ENCODE assay signal across 16 cellular contexts in genomic region chr5:174056064-174056842, GRCh38. TPM values are rescaled to one million over a fixed set of nuclear protein-coding genes. Genes with fewer than 3 reads are reported as not detected.
A peak's percentile ranks its signal among the peaks of the same experiment; 100 is the strongest.
DNase-seq lines count a peak whose midpoint lies in the region; ATAC-seq, FAIRE-seq and TF ChIP-seq lines count a peak whose summit lies in the region.
"Had no signal": no experiment of that assay in that cellular context is flagged by ENCODE, and none has a peak within 500 bp of the region (broad histone marks: within the 10 kb centered on the region; RNA-seq: fewer than 3 reads in every experiment).

No MANE protein-coding gene starts in this region.

- TF ChIP-seq CTCF in MCF 10A (IDR thresholded peaks at IDR 0.05; ENCODE audit: unreplicated experiment) (no peak), breast epithelium (IDR thresholded peaks at IDR 0.05) (no peak), MM.1S (IDR thresholded peaks at IDR 0.05; ENCODE audit: low read length) (peak; percentile 35), GM12878 (IDR thresholded peaks at IDR 0.05 in 2 of 3, conservative IDR thresholded peaks at IDR 0.05 in 1 of 3; ENCODE audit: control insufficient read depth in 2 of 3, extremely low read depth in 1 of 3, insufficient read depth in 1 of 3, low read depth in 3 of 3, low read length in 3 of 3) (peak; percentile 10 to 40 (median 38); a peak in 5 of 6 replicates)

- H3K4me1 Mint-ChIP-seq in MCF 10A (ENCODE audit: insufficient read depth, unreplicated experiment) (no peaks in the 10 kb centered on the region), immature natural killer cell (no peaks in the 10 kb centered on the region)

- H3K27ac ChIP-seq in breast epithelium (no peak overlapping the region), MM.1S (ENCODE audit: low read length) (no peak overlapping the region), GM12878 (ENCODE audit: control insufficient read depth, insufficient read depth) (no peak overlapping the region), small intestine (ENCODE audit: low read depth in 1 of 2, low read length in 1 of 2) (no peak overlapping the region)
- H3K27ac ChIP-seq: SJSA1 had no signal

- TF ChIP-seq POLR2A in breast epithelium (IDR thresholded peaks at IDR 0.05) (no peak), GM12878 (IDR thresholded peaks at IDR 0.05; ENCODE audit: low read depth, low read length) (no peak)

- H2AFZ ChIP-seq in MM.1S (ENCODE audit: low read length) = no peak overlapping the region
- H2AFZ ChIP-seq in GM12878 (ENCODE audit: control insufficient read depth, low read depth, low read length) = no peak overlapping the region

- no peaks in the 10 kb centered on the region for H3K9me3 Mint-ChIP-seq in MCF 10A (ENCODE audit: unreplicated experiment)
- no peaks in the 10 kb centered on the region for H3K9me3 Mint-ChIP-seq in immature natural killer cell

- no peaks in the 10 kb centered on the region for H3K79me2 ChIP-seq in MM.1S (ENCODE audit: low read length)
- no peaks in the 10 kb centered on the region for H3K79me2 ChIP-seq in GM12878 (ENCODE audit: control insufficient read depth, insufficient read depth, low read length)

- POLR2A ChIA-PET in MCF 10A (lab: Yijun Ruan, JAX) (no interaction called here), GM12878 (lab: Charles Lee) (no interaction called here)

- ATAC-seq in GM12878 (peak; percentile 56), GM18907 (IDR thresholded peaks at IDR 0.05; ENCODE audit: unreplicated experiment) (no peak)

- H3K4me3 Mint-ChIP-seq in MCF 10A (ENCODE audit: unreplicated experiment) (no peak overlapping the region), immature natural killer cell (no peak overlapping the region)

- H3K27ac Mint-ChIP-seq in MCF 10A (ENCODE audit: low read depth, unreplicated experiment) (no peak overlapping the region), immature natural killer cell (no peak overlapping the region)

- H3K27me3 Mint-ChIP-seq in MCF 10A (ENCODE audit: insufficient read depth, unreplicated experiment) = peaks cover 50% of the 10 kb centered on the region
- H3K27me3 Mint-ChIP-seq in immature natural killer cell (ENCODE audit: low read depth in 3 of 3) = peaks cover 2 to 11% (median 2%) of the 10 kb centered on the region in 3 donors

- SMC1A ChIA-PET in GM12878 (lab: Charles Lee; ENCODE audit: uncharacterized antibody, unreplicated experiment) = interaction anchor here (0.6 to 1.4 kb wide), 3 partner anchors 255 to 306 kb away, joined by 3 to 4 read pairs (median 3); no protein-coding TSS in a partner anchor

- no peaks in the 10 kb centered on the region for H3K9me3 ChIP-seq in breast epithelium
- H3K9me3 ChIP-seq in MM.1S (replicated peaks; ENCODE audit: insufficient read depth, low read length) = no peaks in the 10 kb centered on the region
- no peaks in the 10 kb centered on the region for H3K9me3 ChIP-seq in GM12878 (replicated peaks; ENCODE audit: control insufficient read depth, insufficient read depth, low read length)
- H3K9me3 ChIP-seq in small intestine (ENCODE audit: control insufficient read depth, low read depth) = no peaks in the 10 kb centered on the region
- H3K9me3 ChIP-seq: SJSA1 had no signal

- CTCF ChIA-PET in MCF 10A (lab: Yijun Ruan, JAX) (interaction anchor here (0.7 to 14.6 kb wide), 5 partner anchors 9 to 254 kb away, joined by 3 to 588 read pairs (median 7); partner anchors contain the start of gene NSG2), GM12878 (lab: Yijun Ruan, JAX) (interaction anchor here (0.7 to 3.6 kb wide), 13 partner anchors 10 to 441 kb away, joined by 3 to 17 read pairs (median 3); partner anchors contain the start of genes BOD1 and NSG2)

- no peak for TF ChIP-seq RAD21 in GM12878 (IDR thresholded peaks at IDR 0.05; ENCODE audit: insufficient read depth, low read depth, low read length)

- TF ChIP-seq EP300 in GM12878 (IDR thresholded peaks at IDR 0.05; ENCODE audit: borderline replicate concordance in 1 of 2, control insufficient read depth in 1 of 2, low read depth in 2 of 2, low read length in 2 of 2) = no peak

- H4K20me1 ChIP-seq in MM.1S (ENCODE audit: insufficient read depth, low read length) = no peaks in the 10 kb centered on the region
- no peaks in the 10 kb centered on the region for H4K20me1 ChIP-seq in GM12878 (ENCODE audit: control insufficient read depth, insufficient read depth)

- H3K27me3 ChIP-seq in breast epithelium (no peaks in the 10 kb centered on the region), MM.1S (replicated peaks; ENCODE audit: insufficient read depth, low read length) (no peaks in the 10 kb centered on the region), GM12878 (replicated peaks in 1 of 2; ENCODE audit: control insufficient read depth in 2 of 2, insufficient read depth in 2 of 2, low read length in 1 of 2) (no peaks in the 10 kb centered on the region; a peak in 1 of 4 replicates), small intestine (ENCODE audit: control insufficient read depth in 2 of 2, insufficient read depth in 2 of 2, low read length in 2 of 2) (no peaks in the 10 kb centered on the region)
- H3K27me3 ChIP-seq: SJSA1 had no signal

- BruUV-seq in MCF 10A (replicated peaks; lab: Mats Ljungman, UMichigan) (no TSS peak), GM12878 (replicated peaks; lab: Mats Ljungman, UMichigan) (no TSS peak)

- no peaks in the 10 kb centered on the region for H3K4me1 ChIP-seq in breast epithelium
- H3K4me1 ChIP-seq in MM.1S (ENCODE audit: low read length) = peaks cover 38% of the 10 kb centered on the region
- H3K4me1 ChIP-seq in GM12878 (ENCODE audit: control insufficient read depth, insufficient read depth, low read length) = no peaks in the 10 kb centered on the region
- no peaks in the 10 kb centered on the region for H3K4me1 ChIP-seq in small intestine (ENCODE audit: control insufficient read depth in 2 of 2, insufficient read depth in 1 of 2, low read depth in 1 of 2, low read length in 1 of 2)
- H3K4me1 ChIP-seq: SJSA1 had no signal

- 51% methylated on average over 4 of the region's 4 CpGs for WGBS in GM12878 (ENCODE audit: insufficient coverage, insufficient replicate concordance, low lambda C conversion rate, missing lambda C conversion rate)
- 67 to 84% (median 68%) methylated on average over 4 of the region's 4 CpGs for WGBS in small intestine, 3 donors

- H3K9ac ChIP-seq in MM.1S (ENCODE audit: low read length) (no peak overlapping the region), GM12878 (ENCODE audit: control insufficient read depth, insufficient read depth, low read length) (no peak overlapping the region)

- no peaks in the 10 kb centered on the region for H3K36me3 ChIP-seq in breast epithelium
- no peaks in the 10 kb centered on the region for H3K36me3 ChIP-seq in MM.1S (replicated peaks; ENCODE audit: insufficient read depth, low read length)
- no peaks in the 10 kb centered on the region for H3K36me3 ChIP-seq in GM12878 (ENCODE audit: control insufficient read depth in 2 of 2, insufficient read depth in 2 of 2, low read length in 1 of 2)
- no peaks in the 10 kb centered on the region for H3K36me3 ChIP-seq in small intestine (ENCODE audit: control insufficient read depth in 2 of 2, insufficient read depth in 2 of 2, low read length in 2 of 2)
- H3K36me3 ChIP-seq: SJSA1 had no signal

- H3K36me3 Mint-ChIP-seq in MCF 10A (ENCODE audit: insufficient read depth, unreplicated experiment) = no peaks in the 10 kb centered on the region
- H3K36me3 Mint-ChIP-seq in immature natural killer cell = no peaks in the 10 kb centered on the region

- FAIRE-seq in GM12878 (lab: Jason Lieb, UNC) (no peak), small intestine (lab: Jason Lieb, UNC) (no peak)
- FAIRE-seq: bronchial epithelial cell, D721Med, frontal cortex, kidney had no signal

- DNase-seq in MCF 10A (ENCODE audit: unreplicated experiment) = peak; percentile 19
- DNase-seq in breast epithelium (ENCODE audit: low spot score in 2 of 2) = no peak
- no peak for DNase-seq in MM.1S
- DNase-seq in GM12878 (ENCODE audit: low read depth, low spot score) = no peak
- DNase-seq in small intestine = peak; percentile 27
- no peak for DNase-seq in GM03348 (ENCODE audit: low spot score)
- no peak for DNase-seq in immature natural killer cell
- DNase-seq: KBM-7; kidney; NCI-H1694 treated with DMSO at 0.1 percent for 48 hours; NK-92 treated with Interleukin-12 subunit alpha and Interleukin-12 subunit beta, amount 100 ng/mL, for 24 hours had no signal

- intact Hi-C loops in MCF 10A (cut with micrococcal nuclease) = no loop called here
- intact Hi-C loops in breast epithelium (cut with DNase I; ENCODE audit: low total_unique reads) = no loop called here
- intact Hi-C loops in GM12878 (cut with micrococcal nuclease; ENCODE audit: unreplicated experiment) = no loop called here

- RAD21 ChIA-PET in GM12878 (lab: Charles Lee; ENCODE audit: unreplicated experiment) = interaction anchor here (1.0 kb wide), 1 partner anchor 11 kb away, joined by 3 read pairs; the partner anchor contains the start of gene NSG2

- H3K9me2 ChIP-seq in MM.1S (replicated peaks; ENCODE audit: insufficient read depth, low read length) = no peaks in the 10 kb centered on the region

- peaks cover 11% of the 10 kb centered on the region for H3F3A ChIP-seq in MM.1S (ENCODE audit: insufficient read depth, low read length)

- H3K4me2 ChIP-seq in MM.1S (ENCODE audit: low read depth, low read length) (no peak overlapping the region), GM12878 (ENCODE audit: control insufficient read depth, insufficient read depth) (no peak overlapping the region)

- H3K4me3 ChIP-seq in breast epithelium = no peak overlapping the region
- H3K4me3 ChIP-seq in MM.1S (ENCODE audit: low read length) = no peak overlapping the region
- no peak overlapping the region for H3K4me3 ChIP-seq in GM12878
- H3K4me3 ChIP-seq in small intestine (ENCODE audit: low read depth in 1 of 2, low read length in 2 of 2) = no peak overlapping the region
- H3K4me3 ChIP-seq: SJSA1 had no signal

- in situ Hi-C loops in GM12878 (cut with MboI) = no loop called here

RNA-seq across cellular contexts. Expression of gene NSG2, which starts 10.7 kb away (rescaled TPM):
- total RNA-seq in MCF 10A (2022) (not detected in 2 replicates), breast epithelium (not detected), GM12878 (2014; rRNA removed) (not detected in 2 replicates), GM12878 (2014; rRNA removed; fragmentation: Illumina TruSeq; extraction: Trizol) (not detected in 2 replicates), GM12878 (2021) (not detected in 2 replicates)
- not detected in 2 replicates for total RNA-seq in GM12878 (2013; cell fraction: nucleolus; rRNA removed)
- 0.63 TPM for polyA plus RNA-seq in GM12878 (2011; ENCODE audit: low read depth)
- polyA plus RNA-seq in GM12878 (2011; rRNA removed) (0.14 and 0.17 TPM in 2 replicates), GM12878 (2014; fragmentation: Illumina TruSeq; extraction: Trizol) (0.04 TPM in 1 of 2 replicates, not detected in the other), GM12878 (2014; fragmentation: Nextera tagmentation; extraction: Ambion mirVana) (not detected), GM12878 (2014; rRNA removed) (not detected in 2 replicates), GM12878 (2016; fragmentation: Nextera tagmentation; extraction: Ambion mirVana) (not detected), small intestine (10 to 100 TPM in 1 of 3 donors, under 1 TPM in 1, not detected in 1; 0.81 to 22.7 TPM), immature natural killer cell (not detected)
- 0.04 and 0.18 TPM in 2 replicates for polyA plus RNA-seq in GM12878 (2011; cell fraction: cytosol; rRNA removed)
- 0.32 and 0.45 TPM in 2 replicates for polyA plus RNA-seq in GM12878 (2011; cell fraction: nucleus; rRNA removed)
- polyA plus RNA-seq in GM12878 (2012) = 0.05 and 0.08 TPM in 2 replicates
- 0.07 and 0.46 TPM in 2 replicates for polyA minus RNA-seq in GM12878 (2011; rRNA and poly(A)+ RNA removed)
- polyA minus RNA-seq in GM12878 (2011; cell fraction: cytosol; rRNA and poly(A)+ RNA removed) = not detected in 2 replicates
- polyA minus RNA-seq in GM12878 (2011; cell fraction: nucleus; rRNA and poly(A)+ RNA removed) = 0.24 TPM in 1 of 2 replicates, not detected in the other
- total RNA-seq: bronchial epithelial cell, kidney, SJSA1 had no signal

Comparison
In these comparisons a context has a peak if more than half of its experiments do, and no peak if none do; other contexts are left out.
1. DNase-seq: peak in MCF 10A (single experiment) and small intestine (single experiment); none in breast epithelium (0 of 2), MM.1S (single experiment), GM12878 (single experiment), GM03348 (single experiment) and immature natural killer cell (0 of 3).
2. CTCF ChIP-seq: peak in MM.1S (single experiment) and GM12878 (3 of 3); none in MCF 10A (single experiment) and breast epithelium (0 of 3).